Comparison of ENCODE assay signal across 14 cellular contexts in the genomic region with DNA sequence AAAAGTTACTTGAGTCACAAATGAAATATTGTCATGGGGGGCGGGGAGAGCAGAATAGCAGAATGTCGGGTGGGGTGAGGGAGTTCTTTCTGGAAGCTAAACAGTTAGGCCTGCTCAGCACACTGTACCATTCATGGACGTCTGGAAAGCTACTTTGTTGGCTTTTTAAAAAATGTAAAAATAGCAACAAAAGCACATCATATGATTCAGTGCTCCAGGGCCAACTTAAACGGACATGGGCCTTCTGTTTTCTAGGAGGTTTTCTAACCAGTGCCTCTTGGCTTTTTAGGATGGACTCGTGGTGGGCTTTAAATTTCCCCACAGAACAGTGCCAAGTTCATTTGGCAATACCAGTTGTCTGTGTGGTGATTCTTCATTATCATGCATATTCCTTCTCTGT. TPM values are rescaled to one million over a fixed set of nuclear protein-coding genes. Genes with fewer than 3 reads are reported as not detected.
DNase-seq lines count a peak whose midpoint lies in the region; ATAC-seq, FAIRE-seq and TF ChIP-seq lines count a peak whose summit lies in the region.
"Had no signal": no experiment of that assay in that cellular context is flagged by ENCODE, and none has a peak within 500 bp of the region (broad histone marks: within the 10 kb centered on the region; RNA-seq: fewer than 3 reads in every experiment).

No MANE protein-coding gene starts in this region.

- H3K4me1 Mint-ChIP-seq in T-helper 17 cell, result peaks cover 15% of the 10 kb centered on the region

- no peaks in the 10 kb centered on the region for H3K27me3 Mint-ChIP-seq in T-helper 17 cell

- H3K4me3 ChIP-seq in fibroblast of lung (replicated peaks in 1 of 4; ENCODE audit: control extremely low read depth in 1 of 4, insufficient read depth in 1 of 4, low read depth in 3 of 4, low read length in 4 of 4) (peak overlapping the region in 1 of 4 experiments; percentile 51), sigmoid colon (no peak overlapping the region), SK-N-SH (ENCODE audit: low read depth in 2 of 2, low read length in 1 of 2) (no peak overlapping the region)
- H3K4me3 ChIP-seq: GM23248, thyroid gland had no signal

- H3K36me3 Mint-ChIP-seq in T-helper 17 cell (ENCODE audit: low read depth), result no peaks in the 10 kb centered on the region

- H3K27ac ChIP-seq in fibroblast of lung (ENCODE audit: insufficient read depth, low read length) (peak overlapping the region; percentile 28), sigmoid colon (peak overlapping the region; percentile 67 to 78 (median 72)), SK-N-SH (ENCODE audit: low read depth in 2 of 2, low read length in 1 of 2) (no peak overlapping the region)
- H3K27ac ChIP-seq: GM23248, thyroid gland had no signal

- H3K79me2 ChIP-seq in fibroblast of lung (ENCODE audit: control insufficient read depth, insufficient read depth, low read length) (no peaks in the 10 kb centered on the region), SK-N-SH (ENCODE audit: insufficient read depth) (no peaks in the 10 kb centered on the region)

- DNase-seq in COLO829 (ENCODE audit: low spot score), result peak; percentile 42
- DNase-seq in T-helper 17 cell, result no peak
- DNase-seq in fibroblast of lung (ENCODE audit: low read depth in 2 of 2), result no peak
- DNase-seq in sigmoid colon, result no peak
- DNase-seq in urothelium cell line (ENCODE audit: low spot score), result no peak
- DNase-seq in SK-N-SH, result no peak
- no peak for DNase-seq in ecto neural progenitor cell (ENCODE audit: low spot score)
- DNase-seq: effector CD4-positive, alpha-beta T cell; GM23248; NCI-H510A; stimulated activated CD4-positive, alpha-beta T cell treated with anti-CD3 and anti-CD28 coated beads, Interleukin-2, amount 100 ng/mL, for 24 hours; SW 1271; thyroid gland had no signal

- H3K4me2 ChIP-seq in fibroblast of lung (ENCODE audit: extremely low read depth, insufficient read depth, low read length), result no peak overlapping the region
- H3K4me2 ChIP-seq in SK-N-SH, result no peak overlapping the region

- H4K20me1 ChIP-seq in fibroblast of lung (ENCODE audit: control insufficient read depth, extremely low read depth, insufficient read depth, low read length) (no peaks in the 10 kb centered on the region), SK-N-SH (ENCODE audit: insufficient read depth) (no peaks in the 10 kb centered on the region)

- no peak for TF ChIP-seq RAD21 in SK-N-SH (IDR thresholded peaks at IDR 0.05; ENCODE audit: low read length)

- ATAC-seq in T-helper 17 cell (no peak), GM18873 (IDR thresholded peaks at IDR 0.05; ENCODE audit: low FRiP score, unreplicated experiment) (no peak)

- H3K36me3 ChIP-seq in fibroblast of lung (ENCODE audit: control insufficient read depth, insufficient read depth, low read length), result no peaks in the 10 kb centered on the region
- H3K36me3 ChIP-seq in sigmoid colon, result peaks cover 0 to 2% (median 0%) of the 10 kb centered on the region in 4 donors
- peaks cover 0 to 2% of the 10 kb centered on the region in 2 experiments for H3K36me3 ChIP-seq in SK-N-SH (replicated peaks in 1 of 2; ENCODE audit: control insufficient read depth in 1 of 2, insufficient read depth in 2 of 2, low read length in 1 of 2)
- H3K36me3 ChIP-seq: thyroid gland had no signal

- no peaks in the 10 kb centered on the region for H3K9me3 ChIP-seq in T-helper 17 cell (ENCODE audit: control insufficient read depth, low read length, poor library complexity, severe bottlenecking)
- H3K9me3 ChIP-seq in fibroblast of lung (ENCODE audit: control insufficient read depth, insufficient read depth, low read depth, low read length), result no peaks in the 10 kb centered on the region
- H3K9me3 ChIP-seq in sigmoid colon, result no peaks in the 10 kb centered on the region
- no peaks in the 10 kb centered on the region for H3K9me3 ChIP-seq in SK-N-SH
- H3K9me3 ChIP-seq: thyroid gland had no signal

- H3K27me3 ChIP-seq in fibroblast of lung (ENCODE audit: control insufficient read depth, insufficient read depth, low read length) (no peaks in the 10 kb centered on the region), sigmoid colon (no peaks in the 10 kb centered on the region), SK-N-SH (ENCODE audit: insufficient read depth) (no peaks in the 10 kb centered on the region; the same call in 1 of the 2 replicates)
- H3K27me3 ChIP-seq: thyroid gland had no signal

- intact Hi-C loops in sigmoid colon (cut with DNase I), result no loop called here

- no peak overlapping the region for H3K9ac ChIP-seq in fibroblast of lung (ENCODE audit: insufficient read depth, low read length)
- no peak overlapping the region for H3K9ac ChIP-seq in SK-N-SH
- H3K9ac ChIP-seq: GM23248 had no signal

- peak overlapping the region; percentile 92 for H3K4me3 Mint-ChIP-seq in T-helper 17 cell

- H2AFZ ChIP-seq in fibroblast of lung (ENCODE audit: low read length) (no peak overlapping the region), SK-N-SH (ENCODE audit: low read depth) (no peak overlapping the region)
- H2AFZ ChIP-seq: GM23248 had no signal

- H3K9me2 ChIP-seq in SK-N-SH, result no peaks in the 10 kb centered on the region

- TF ChIP-seq EP300 in sigmoid colon (IDR thresholded peaks at IDR 0.05), result no peak
- TF ChIP-seq EP300 in SK-N-SH (IDR thresholded peaks at IDR 0.05; ENCODE audit: borderline replicate concordance in 1 of 2, low read depth in 1 of 2, low read length in 1 of 2), result no peak

- H3K4me1 ChIP-seq in fibroblast of lung (ENCODE audit: control insufficient read depth, extremely low read depth, insufficient read depth, low read length) (peaks cover 7% of the 10 kb centered on the region), sigmoid colon (peaks cover 0 to 25% (median 14%) of the 10 kb centered on the region in 4 donors), SK-N-SH (ENCODE audit: control insufficient read depth in 1 of 2, insufficient read depth in 2 of 2, low read depth in 1 of 2, low read length in 1 of 2) (no peaks in the 10 kb centered on the region)
- H3K4me1 ChIP-seq: thyroid gland had no signal

- POLR2A ChIA-PET in SK-N-SH (lab: Yijun Ruan, JAX), result no interaction called here

- peak overlapping the region; percentile 89 for H3K27ac Mint-ChIP-seq in T-helper 17 cell

- TF ChIP-seq CTCF in fibroblast of lung (conservative IDR thresholded peaks at IDR 0.05 in 1 of 2, IDR thresholded peaks at IDR 0.05 in 1 of 2; ENCODE audit: low read depth in 1 of 2, low read length in 2 of 2), result no peak
- TF ChIP-seq CTCF in sigmoid colon (IDR thresholded peaks at IDR 0.05), result no peak
- no peak for TF ChIP-seq CTCF in SK-N-SH (IDR thresholded peaks at IDR 0.05)

- WGBS in sigmoid colon, 2 donors, result 63 to 68% methylated on average over 5 of the region's 5 CpGs
- WGBS in SK-N-SH (ENCODE audit: low lambda C conversion rate), result 34% methylated on average over 5 of the region's 5 CpGs

- no peak for FAIRE-seq in urothelium cell line (lab: Jason Lieb, UNC)

- CTCF ChIA-PET in SK-N-SH (lab: Yijun Ruan, JAX), result interaction anchor here (0.8 to 1.1 kb wide), 2 partner anchors 19 to 20 kb away, joined by 3 to 4 read pairs; no protein-coding TSS in a partner anchor

- TF ChIP-seq POLR2A in sigmoid colon (IDR thresholded peaks at IDR 0.05), result no peak

- H3F3A ChIP-seq in SK-N-SH (replicated peaks; ENCODE audit: insufficient read depth), result no peaks in the 10 kb centered on the region

TF ChIP-seq in SK-N-SH, 30 proteins besides CTCF, POLR2A, EP300 and RAD21 (continues in another document):
- TF ChIP-seq JUND (IDR thresholded peaks at IDR 0.05) (no peak), CHD2 (IDR thresholded peaks at IDR 0.05; ENCODE audit: low read length, partially characterized antibody) (no peak), FOXJ3 (CRISPR knock-in tag; IDR thresholded peaks at IDR 0.05) (no peak), FOXM1 (IDR thresholded peaks at IDR 0.05; ENCODE audit: low read depth) (no peak), MEF2A (IDR thresholded peaks at IDR 0.05; ENCODE audit: borderline replicate concordance, low read depth) (no peak), MXI1 (IDR thresholded peaks at IDR 0.05; ENCODE audit: low read depth, low read length) (no peak), SMC3 (IDR thresholded peaks at IDR 0.05; ENCODE audit: low read depth, low read length) (no peak), FOSL2 (IDR thresholded peaks at IDR 0.05; ENCODE audit: borderline replicate concordance, low read depth) (no peak), EZH2phosphoT487 (IDR thresholded peaks at IDR 0.05; ENCODE audit: borderline replicate concordance, low read depth) (no peak), RCOR1 (IDR thresholded peaks at IDR 0.05; ENCODE audit: low read length) (no peak), ZBTB33 (IDR thresholded peaks at IDR 0.05; ENCODE audit: borderline replicate concordance, low read depth) (no peak), NRF1 (IDR thresholded peaks at IDR 0.05; ENCODE audit: low read depth, low read length) (no peak)

RNA-seq across cellular contexts. Expression of gene CLCN4, which starts 57.4 kb away (rescaled TPM):
- total RNA-seq in T-helper 17 cell, result 1 to 10 TPM in 1 of 2 donors, under 1 TPM in 1; 0.37 to 3.3 TPM
- 2.1 and 4.0 TPM in 2 replicates for total RNA-seq in fibroblast of lung
- 0.70 and 2.2 TPM in 2 replicates for polyA plus RNA-seq in fibroblast of lung
- polyA plus RNA-seq in fibroblast of lung (2012), result 0.62 and 1.6 TPM in 2 replicates
- 2.0 and 5.9 TPM in 2 replicates for polyA minus RNA-seq in fibroblast of lung (ENCODE audit: low replicate concordance)
- 1 to 10 TPM in 1 of 4 donors, under 1 TPM in 3; 0.66 to 1.1 (median 0.83) TPM for total RNA-seq in sigmoid colon
- under 1 TPM; under 0.01 to 0.96 (median 0.69) TPM for polyA plus RNA-seq in sigmoid colon
- 1.1 and 1.5 TPM in 2 replicates for polyA plus RNA-seq in SK-N-SH (2012; rRNA removed)
- 0.76 and 1.2 TPM in 2 replicates for polyA plus RNA-seq in SK-N-SH (2012; cell fraction: cytosol; rRNA removed)
- 1.2 and 1.4 TPM in 2 replicates for polyA plus RNA-seq in SK-N-SH (2012; cell fraction: nucleus; rRNA removed)

Comparison
In these comparisons a context has a peak if more than half of its experiments do, and no peak if none do; other contexts are left out.
1. H3K27ac ChIP-seq: peak in fibroblast of lung (single experiment) and sigmoid colon (4 of 4); none in SK-N-SH (0 of 2).